ENCODE assay signal across 8 cellular contexts in genomic region chr16:30458561-30459394, GRCh38. TPM values are rescaled to one million over a fixed set of nuclear protein-coding genes. Genes with fewer than 3 reads are reported as not detected.
A peak's percentile ranks its signal among the peaks of the same experiment; 100 is the strongest.
DNase-seq lines count a peak whose midpoint lies in the region; ATAC-seq and TF ChIP-seq lines count a peak whose summit lies in the region.

No MANE protein-coding gene starts in this region.

- H3K4me3 ChIP-seq in OCI-LY7 (ENCODE audit: low read depth, low read length, poor library complexity, severe bottlenecking) (peak overlapping the region; percentile 28), psoas muscle (no peak overlapping the region)

- no peaks in the 10 kb centered on the region for H3K9me2 ChIP-seq in OCI-LY7 (ENCODE audit: insufficient read depth, low read length)

- H2AFZ ChIP-seq in OCI-LY7 (ENCODE audit: low read length): peak overlapping the region; percentile 59

- H4K20me1 ChIP-seq in OCI-LY7 (ENCODE audit: insufficient read depth, low read length): no peaks in the 10 kb centered on the region

- H3K36me3 ChIP-seq in OCI-LY7 (ENCODE audit: insufficient read depth, low read length) (no peaks in the 10 kb centered on the region; the same call in 1 of the 2 replicates), psoas muscle (ENCODE audit: insufficient read depth in 1 of 2, low read depth in 1 of 2) (no peaks in the 10 kb centered on the region)

- peak overlapping the region; percentile 72 for H3K4me2 ChIP-seq in OCI-LY7 (ENCODE audit: low read length)

- DNase-seq in OCI-LY7 (ENCODE audit: low spot score) (peak; percentile 84), psoas muscle (peak; percentile 19 to 54), NCI-H510A treated with DMSO at 0.1 percent for 48 hours (lab: John Stamatoyannopoulos, UW) (no peak), NCI-H524 (lab: John Stamatoyannopoulos, UW) (no peak), cortex of kidney (lab: John Stamatoyannopoulos, UW) (no peak)
- peak; percentile 65 to 79 for DNase-seq in activated T-helper 1 cell treated with anti-CD3 and anti-CD28 coated beads, Interleukin-2, amount 50 U/mL, for 16 hours (ENCODE audit: low read depth in 1 of 2, low spot score in 1 of 2)

- H3K27ac ChIP-seq in OCI-LY7 (ENCODE audit: low read depth, low read length, poor library complexity, severe bottlenecking) (peak overlapping the region; percentile 74), psoas muscle (no peak overlapping the region)

- POLR2A ChIA-PET in OCI-LY7 (lab: Charles Lee): interaction anchor here (0.7 to 7.4 kb wide), 6 partner anchors 8 to 38 kb away, joined by 3 to 69 read pairs (median 4); partner anchors contain the start of gene ITGAL

- H3K9me3 ChIP-seq in OCI-LY7 (ENCODE audit: low read length): no peaks in the 10 kb centered on the region
- H3K9me3 ChIP-seq in psoas muscle: no peaks in the 10 kb centered on the region

- no peaks in the 10 kb centered on the region for H3K79me2 ChIP-seq in OCI-LY7 (ENCODE audit: insufficient read depth, low read depth, low read length)

- peaks cover 79% of the 10 kb centered on the region for H3K4me1 ChIP-seq in OCI-LY7 (ENCODE audit: insufficient read depth, low read length, poor library complexity, severe bottlenecking)
- H3K4me1 ChIP-seq in psoas muscle: no peaks in the 10 kb centered on the region

- no peaks in the 10 kb centered on the region for H3K27me3 ChIP-seq in psoas muscle (ENCODE audit: insufficient read depth in 3 of 3, low read length in 2 of 3)

- no TSS peak for BruUV-seq in OCI-LY7 (replicated peaks; lab: Mats Ljungman, UMichigan)

- peak; percentile 80 for TF ChIP-seq POLR2A in GM15510 (IDR thresholded peaks at IDR 0.05; ENCODE audit: borderline replicate concordance, extremely low read depth, insufficient read length)

- TF ChIP-seq CTCF in OCI-LY7 (conservative IDR thresholded peaks at IDR 0.05; ENCODE audit: low read length): 0 out of 2 replicates have a peak, but pooled peaks have one; percentile 27
- no peak for TF ChIP-seq CTCF in psoas muscle (IDR thresholded peaks at IDR 0.05)

- ATAC-seq in HG02678 (IDR thresholded peaks at IDR 0.05; ENCODE audit: unreplicated experiment) (peak; percentile 86), psoas muscle (no peak)

- CTCF ChIA-PET in OCI-LY7 (lab: Charles Lee; ENCODE audit: unreplicated experiment): interaction anchor here (1.5 kb wide), 1 partner anchor 77 kb away, joined by 3 read pairs; no protein-coding TSS in a partner anchor

- WGBS in psoas muscle, 3 donors: 76 to 80% (median 77%) methylated on average over 22 of the region's 22 CpGs

- intact Hi-C loops in OCI-LY7 (cut with micrococcal nuclease; ENCODE audit: unreplicated experiment): loop anchor here (2.0 kb wide), 1 partner anchor 14 kb away; the partner anchor contains the start of gene ITGAL
- intact Hi-C loops in psoas muscle (cut with DNase I): no loop called here

RNA-seq across cellular contexts. Expression of gene SEPHS2, which starts 13.1 kb away (rescaled TPM):
- total RNA-seq in OCI-LY7 (2014; rRNA removed; shearing (Covaris generic)): 14.4 and 15.3 TPM in 2 replicates
- total RNA-seq in OCI-LY7 (2022) (59.6 and 64.2 TPM in 2 replicates), psoas muscle (10 to 100 TPM; 25.4 to 61.4 (median 46.9) TPM)
- 10 to 100 TPM; 39.0 to 96.7 (median 63.8) TPM for polyA plus RNA-seq in psoas muscle

RNA-seq across cellular contexts. Expression of gene ITGAL, which starts 13.8 kb away (rescaled TPM):
- 30.7 and 40.2 TPM in 2 replicates for total RNA-seq in OCI-LY7 (2014; rRNA removed; shearing (Covaris generic))
- total RNA-seq in OCI-LY7 (2022) (125 and 140 TPM in 2 replicates), psoas muscle (1 to 10 TPM; 1.1 to 3.0 (median 2.3) TPM)
- polyA plus RNA-seq in psoas muscle: under 1 TPM; 0.21 to 0.29 (median 0.27) TPM

RNA-seq across cellular contexts. Expression of gene DCTPP1, which starts 28.9 kb away (rescaled TPM):
- 90.2 and 92.5 TPM in 2 replicates for total RNA-seq in OCI-LY7 (2014; rRNA removed; shearing (Covaris generic))
- total RNA-seq in OCI-LY7 (2022): 80.0 and 93.8 TPM in 2 replicates
- total RNA-seq in psoas muscle: 10 to 100 TPM; 23.3 to 54.4 (median 33.9) TPM
- polyA plus RNA-seq in psoas muscle: 10 to 100 TPM; 42.2 to 84.2 (median 52.7) TPM

RNA-seq across cellular contexts. Expression of gene ZNF771, which starts 51.4 kb away (rescaled TPM):
- total RNA-seq in OCI-LY7 (2014; rRNA removed; shearing (Covaris generic)): 6.4 and 11.3 TPM in 2 replicates
- total RNA-seq in OCI-LY7 (2022) (9.2 and 10.8 TPM in 2 replicates), psoas muscle (10 to 100 TPM in 2 of 4 donors, 1 to 10 TPM in 2; 4.8 to 14.6 (median 9.1) TPM)
- polyA plus RNA-seq in psoas muscle: 1 to 10 TPM; 5.3 to 7.4 (median 5.4) TPM

Comparison
In these comparisons a context has a peak if more than half of its experiments do, and no peak if none do; other contexts are left out.
1. DNase-seq: peak in OCI-LY7 (single experiment), activated T-helper 1 cell treated with anti-CD3 and anti-CD28 coated beads, Interleukin-2, amount 50 U/mL, for 16 hours (2 of 2) and psoas muscle (2 of 2); none in NCI-H510A treated with DMSO at 0.1 percent for 48 hours (single experiment), NCI-H524 (0 of 2) and cortex of kidney (single experiment).
2. RNA of gene ITGAL, which starts 13.8 kb away (total RNA-seq): 30.7 to 140 TPM in OCI-LY7; 1.1 to 3.0 TPM in psoas muscle; every median in the first group is over 4 times any median in the second.